ENCODE assay signal across 8 cellular contexts in genomic region chr19:44925114-44925891, GRCh38. TPM values are rescaled to one million over a fixed set of nuclear protein-coding genes. Genes with fewer than 3 reads are reported as not detected.
DNase-seq lines count a peak whose midpoint lies in the region; ATAC-seq and TF ChIP-seq lines count a peak whose summit lies in the region.
"Had no signal": no experiment of that assay in that cellular context is flagged by ENCODE, and none has a peak within 500 bp of the region (broad histone marks: within the 10 kb centered on the region; RNA-seq: fewer than 3 reads in every experiment).

No MANE protein-coding gene starts in this region.

- peak overlapping the region; percentile 66 for H3K4me3 Mint-ChIP-seq in T-helper 17 cell
- H3K4me3 Mint-ChIP-seq: activated B cell treated with CpG ODN at 0.5 μM for 24 hours had no signal

- no peaks in the 10 kb centered on the region for H3K9me3 ChIP-seq in T-helper 17 cell (ENCODE audit: control insufficient read depth, low read length, poor library complexity, severe bottlenecking)
- H3K9me3 ChIP-seq in right atrium auricular region, result no peaks in the 10 kb centered on the region

- DNase-seq in T-helper 17 cell (no peak), right atrium auricular region (ENCODE audit: low spot score) (peak; percentile 93), superior temporal gyrus (ENCODE audit: extremely low spot score) (peak; percentile 73), erythroblast (lab: John Stamatoyannopoulos, UW) (no peak)
- DNase-seq in stimulated activated CD4-positive, alpha-beta T cell treated with anti-CD3 and anti-CD28 coated beads, Interleukin-1b, Interleukin-23, amount 100 ng/mL, for 48 hours, result no peak
- DNase-seq: activated B cell treated with CpG ODN at 0.5 μM for 24 hours had no signal

- H3K27ac ChIP-seq in right atrium auricular region, result peak overlapping the region in 1 of 2 donors; percentile 9

- H3K36me3 Mint-ChIP-seq in T-helper 17 cell (ENCODE audit: low read depth), result no peaks in the 10 kb centered on the region

- ATAC-seq in T-helper 17 cell (no peak), HG02938 (IDR thresholded peaks at IDR 0.05; ENCODE audit: unreplicated experiment) (no peak)

- TF ChIP-seq POLR2A in erythroblast (IDR thresholded peaks at IDR 0.05; ENCODE audit: low read length), result no peak

- no peak overlapping the region for H3K4me3 ChIP-seq in right atrium auricular region

- no peak overlapping the region for H3K27ac Mint-ChIP-seq in T-helper 17 cell
- H3K27ac Mint-ChIP-seq: activated B cell treated with CpG ODN at 0.5 μM for 24 hours had no signal

- no peak for TF ChIP-seq CTCF in right atrium auricular region (IDR thresholded peaks at IDR 0.05)

- H3K27me3 ChIP-seq in right atrium auricular region, result no peaks in the 10 kb centered on the region

- H3K4me1 Mint-ChIP-seq in T-helper 17 cell, result peaks cover 5% of the 10 kb centered on the region

- H3K27me3 Mint-ChIP-seq in T-helper 17 cell, result peaks cover 24% of the 10 kb centered on the region

- no peaks in the 10 kb centered on the region for H3K36me3 ChIP-seq in right atrium auricular region

- H3K4me1 ChIP-seq in right atrium auricular region, result peaks cover 0 to 32% of the 10 kb centered on the region in 2 donors

RNA-seq across cellular contexts. Expression of gene APOC1, which starts 10.9 kb away (rescaled TPM):
- not detected for total RNA-seq in T-helper 17 cell
- total RNA-seq in right atrium auricular region, result 1 to 10 TPM; 3.6 to 6.5 TPM

RNA-seq across cellular contexts. Expression of gene APOC4, which starts 16.7 kb away (rescaled TPM):
- total RNA-seq in T-helper 17 cell (not detected), right atrium auricular region (not detected)
- total RNA-seq: activated B cell treated with CpG ODN at 0.5 μM for 24 hours, glomerular endothelial cell had no signal

RNA-seq across cellular contexts. Expression of gene APOE, which starts 19.7 kb away (rescaled TPM):
- total RNA-seq in T-helper 17 cell, result 1 to 10 TPM; 1.3 to 2.0 TPM
- total RNA-seq in right atrium auricular region, result 100 to 1,000 TPM in 1 of 2 donors, 10 to 100 TPM in 1; 85.3 to 403 TPM
- total RNA-seq: activated B cell treated with CpG ODN at 0.5 μM for 24 hours had no signal

RNA-seq across cellular contexts. Expression of gene APOC2, which starts 20.5 kb away (rescaled TPM):
- not detected for total RNA-seq in T-helper 17 cell
- not detected for total RNA-seq in right atrium auricular region
- total RNA-seq: activated B cell treated with CpG ODN at 0.5 μM for 24 hours, glomerular endothelial cell had no signal

RNA-seq across cellular contexts. Expression of gene CLPTM1, which starts 29.9 kb away (rescaled TPM):
- total RNA-seq in T-helper 17 cell (10 to 100 TPM; 76.7 to 78.4 TPM), right atrium auricular region (10 to 100 TPM; 75.9 to 83.5 TPM)

Comparison
In these comparisons a context has a peak if more than half of its experiments do, and no peak if none do; other contexts are left out.
1. DNase-seq: peak in right atrium auricular region (single experiment) and superior temporal gyrus (single experiment); none in T-helper 17 cell (0 of 3), erythroblast (0 of 2) and stimulated activated CD4-positive, alpha-beta T cell treated with anti-CD3 and anti-CD28 coated beads, Interleukin-1b, Interleukin-23, amount 100 ng/mL, for 48 hours (single experiment).
2. RNA of gene APOC1, which starts 10.9 kb away (total RNA-seq): 3.6 to 6.5 TPM in right atrium auricular region; not detected in T-helper 17 cell; every median in the first group is over 4 times any median in the second.
3. RNA of gene APOE, which starts 19.7 kb away (total RNA-seq): 85.3 to 403 TPM in right atrium auricular region; 1.3 to 2.0 TPM in T-helper 17 cell; every median in the first group is over 10 times any median in the second.